8 cellular contexts compared by ENCODE assay signal in the genomic region with DNA sequence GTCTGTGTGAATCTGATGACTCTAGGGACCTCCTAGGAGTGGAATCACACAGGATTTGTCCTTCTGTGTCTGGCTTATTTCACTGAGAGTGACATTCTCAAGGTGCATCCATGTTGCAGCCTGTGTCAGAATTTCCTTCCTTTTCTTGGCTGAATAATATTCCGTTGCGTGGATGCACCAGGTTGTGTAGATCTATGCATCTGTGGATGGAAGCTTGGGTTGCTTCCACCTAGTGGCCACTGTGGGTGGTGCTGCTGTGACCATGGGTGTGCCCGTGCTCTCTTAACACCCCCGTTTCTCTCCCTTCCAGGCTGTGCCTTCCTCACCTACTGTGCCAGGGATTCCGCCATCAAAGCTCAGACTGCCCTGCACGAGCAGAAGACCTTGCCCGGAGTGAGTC. TPM values are rescaled to one million over a fixed set of nuclear protein-coding genes. Genes with fewer than 3 reads are reported as not detected.
DNase-seq lines count a peak whose midpoint lies in the region; ATAC-seq, FAIRE-seq and TF ChIP-seq lines count a peak whose summit lies in the region.

No MANE protein-coding gene starts in this region.

- no peak for TF ChIP-seq EP300 in upper lobe of left lung (IDR thresholded peaks at IDR 0.05)

- H3K27ac ChIP-seq in upper lobe of left lung: no peak overlapping the region

- FAIRE-seq in frontal cortex (lab: Jason Lieb, UNC): no peak

- H3K27me3 ChIP-seq in Loucy (ENCODE audit: insufficient read depth, low read length, poor library complexity, severe bottlenecking) (no peaks in the 10 kb centered on the region), upper lobe of left lung (no peaks in the 10 kb centered on the region)

- TF ChIP-seq CTCF in Loucy (conservative IDR thresholded peaks at IDR 0.05; ENCODE audit: low read length) (peak; percentile 65), upper lobe of left lung (IDR thresholded peaks at IDR 0.05) (peak in 5 of 6 experiments; percentile 47 to 57 (median 50))

- H3K79me2 ChIP-seq in Loucy (ENCODE audit: insufficient read depth, low read length): no peaks in the 10 kb centered on the region

- H2AFZ ChIP-seq in Loucy (ENCODE audit: low read length): no peak overlapping the region

- H3K4me3 ChIP-seq in Loucy (ENCODE audit: low read length, poor library complexity, severe bottlenecking) (no peak overlapping the region), upper lobe of left lung (no peak overlapping the region)

- H3K36me3 ChIP-seq in Loucy (ENCODE audit: insufficient read depth, low read length) (no peaks in the 10 kb centered on the region), upper lobe of left lung (no peaks in the 10 kb centered on the region)

- no peaks in the 10 kb centered on the region for H3F3A ChIP-seq in Loucy (ENCODE audit: low read depth)

- TF ChIP-seq POLR2A in upper lobe of left lung (IDR thresholded peaks at IDR 0.05): no peak

- H3K9me2 ChIP-seq in Loucy (replicated peaks; ENCODE audit: low read depth, low read length): no peaks in the 10 kb centered on the region

- WGBS in upper lobe of left lung, 2 donors: 70 to 95% methylated on average over 4 to 5 of the region's 7 CpGs

- no peaks in the 10 kb centered on the region for H3K4me1 ChIP-seq in Loucy (ENCODE audit: insufficient read depth, low read length, poor library complexity, severe bottlenecking)
- no peaks in the 10 kb centered on the region for H3K4me1 ChIP-seq in upper lobe of left lung

- no peak overlapping the region for H3K9ac ChIP-seq in Loucy (ENCODE audit: low read depth, low read length, poor library complexity, severe bottlenecking)

- no peak overlapping the region for H3K4me2 ChIP-seq in Loucy (ENCODE audit: low read depth, low read length, poor library complexity, severe bottlenecking)

- H4K20me1 ChIP-seq in Loucy (ENCODE audit: insufficient read depth, low read length, poor library complexity, severe bottlenecking): no peaks in the 10 kb centered on the region

- DNase-seq in CD1c-positive myeloid dendritic cell (ENCODE audit: extremely low spot score): peak; percentile 42
- DNase-seq in activated T-cell treated with anti-CD3 and anti-CD28 coated beads, Interleukin-2, amount 50 U/mL, for 48 hours: peak; percentile 63 to 68
- peak; percentile 12 for DNase-seq in iris pigment epithelial cell (ENCODE audit: low read depth)
- DNase-seq in upper lobe of left lung: no peak
- no peak for DNase-seq in frontal cortex (ENCODE audit: low spot score in 2 of 2)

- ATAC-seq in upper lobe of left lung (ENCODE audit: low FRiP score in 2 of 2) (peak in 1 of 2 donors; percentile 56), GM21576 (IDR thresholded peaks at IDR 0.05; ENCODE audit: unreplicated experiment) (no peak), HG03342 (IDR thresholded peaks at IDR 0.05; ENCODE audit: unreplicated experiment) (no peak)

- H3K9me3 ChIP-seq in Loucy (ENCODE audit: insufficient read depth, low read depth, low read length): no peaks in the 10 kb centered on the region
- H3K9me3 ChIP-seq in upper lobe of left lung: peaks cover 0 to 9% (median 5%) of the 10 kb centered on the region in 4 donors

RNA-seq across cellular contexts. Expression of a gene that starts 26.2 kb away (rescaled TPM):
- under 1 TPM in 2 of 6 donors, not detected in 4; 0.49 to 0.76 TPM for total RNA-seq in upper lobe of left lung
- total RNA-seq in frontal cortex: 50.1 TPM

Comparison
In these comparisons a context has a peak if more than half of its experiments do, and no peak if none do; other contexts are left out.
1. DNase-seq: peak in CD1c-positive myeloid dendritic cell (single experiment), activated T-cell treated with anti-CD3 and anti-CD28 coated beads, Interleukin-2, amount 50 U/mL, for 48 hours (2 of 2) and iris pigment epithelial cell (single experiment); none in upper lobe of left lung (0 of 2) and frontal cortex (0 of 2).
2. RNA of a gene that starts 26.2 kb away (total RNA-seq): 50.1 TPM in frontal cortex (single experiment); 0.49 to 0.76 TPM in upper lobe of left lung; every median in the first group is over 10 times any median in the second.